Comparison of ENCODE assay signal across 10 cellular contexts in the genomic region with DNA sequence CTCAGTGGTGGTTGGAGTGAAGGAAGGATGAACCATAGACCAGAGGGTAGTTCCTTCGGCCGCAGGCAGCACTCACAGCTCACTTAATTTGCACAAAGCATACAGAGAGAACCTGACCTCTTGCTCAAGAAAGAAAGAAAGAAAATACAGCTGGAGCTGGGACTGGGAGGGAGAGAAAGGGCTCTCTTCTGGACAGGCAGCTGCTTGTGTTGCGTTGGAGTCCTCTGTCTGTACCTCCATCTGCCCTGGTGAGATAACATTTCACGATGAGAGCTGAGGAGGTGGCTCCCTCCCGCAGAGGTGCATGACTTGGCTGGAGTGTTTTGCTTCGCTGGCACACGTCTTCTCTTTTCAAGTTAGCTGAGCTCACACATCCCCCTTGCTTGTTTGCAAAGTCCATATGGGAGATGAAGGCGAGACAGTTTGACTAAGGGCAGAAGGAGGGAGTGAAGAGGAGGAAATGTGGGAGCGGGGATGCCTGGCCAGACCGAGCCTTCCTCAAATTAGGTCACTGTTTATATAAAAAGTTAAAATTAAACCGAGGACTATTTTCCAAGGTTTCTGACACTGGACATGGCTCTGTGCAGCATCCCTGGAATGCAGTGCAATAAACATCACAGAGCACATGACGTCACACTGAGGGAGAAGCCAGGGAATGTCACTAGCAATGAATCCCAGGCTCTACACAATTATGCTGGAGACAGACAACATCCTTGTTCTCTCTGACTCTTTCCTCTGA.
DNase-seq lines count a peak whose midpoint lies in the region; ATAC-seq, FAIRE-seq and TF ChIP-seq lines count a peak whose summit lies in the region.
"Had no signal": no experiment of that assay in that cellular context is flagged by ENCODE, and none has a peak within 500 bp of the region (broad histone marks: within the 10 kb centered on the region; RNA-seq: fewer than 3 reads in every experiment).

No MANE protein-coding gene starts in this region.

- H3K36me3 ChIP-seq in BJ (ENCODE audit: control insufficient read depth, insufficient read depth, low read length) = no peaks in the 10 kb centered on the region
- H3K36me3 ChIP-seq in pancreas = no peaks in the 10 kb centered on the region
- no peaks in the 10 kb centered on the region for H3K36me3 ChIP-seq in BE2C

- H3K4me1 ChIP-seq in pancreas (no peaks in the 10 kb centered on the region), BE2C (no peaks in the 10 kb centered on the region)

- H3K27ac Mint-ChIP-seq in activated CD4-positive, alpha-beta T cell treated with anti-CD3 and anti-CD28 coated beads for 36 hours = no peak overlapping the region
- H3K27ac Mint-ChIP-seq: activated naive CD8-positive, alpha-beta T cell had no signal

- peak; percentile 87 for FAIRE-seq in pancreas (lab: Jason Lieb, UNC)

- ATAC-seq in pancreas = peak; percentile 74 to 91 (median 86)
- no peak for ATAC-seq in activated CD4-positive, alpha-beta T cell treated with anti-CD3 and anti-CD28 coated beads for 36 hours
- ATAC-seq: Panc1 had no signal

- H3K36me3 Mint-ChIP-seq in activated CD4-positive, alpha-beta T cell treated with anti-CD3 and anti-CD28 coated beads for 36 hours (ENCODE audit: low read depth) = peaks cover 4% of the 10 kb centered on the region
- H3K36me3 Mint-ChIP-seq: activated naive CD8-positive, alpha-beta T cell had no signal

- intact Hi-C loops in pancreas (cut with DNase I) = no loop called here
- intact Hi-C loops in activated CD4-positive, alpha-beta T cell treated with anti-CD3 and anti-CD28 coated beads for 36 hours (cut with DNase I, micrococcal nuclease) = no loop called here

- H3K27ac ChIP-seq in pancreas = peak overlapping the region in 3 of 4 donors; percentile 36 to 41 (median 40)

- H3K27me3 ChIP-seq in BJ (ENCODE audit: control insufficient read depth, insufficient read depth, low read length) = no peaks in the 10 kb centered on the region
- no peaks in the 10 kb centered on the region for H3K27me3 ChIP-seq in pancreas
- no peaks in the 10 kb centered on the region for H3K27me3 ChIP-seq in BE2C

- DNase-seq in BJ (ENCODE audit: low read depth) = peak; percentile 96
- DNase-seq in OCI-M2 (lab: John Stamatoyannopoulos, UW; ENCODE audit: unreplicated experiment) = peak; percentile 34
- DNase-seq in fibroblast of the aortic adventitia (ENCODE audit: low read depth) = peak; percentile 97
- peak in 4 of 6 donors; percentile 48 to 55 (median 51) for DNase-seq in pancreas
- DNase-seq in activated CD4-positive, alpha-beta T cell treated with anti-CD3 and anti-CD28 coated beads for 36 hours = no peak
- no peak for DNase-seq in NCI-H82 treated with DMSO at 0.1 percent for 48 hours (lab: John Stamatoyannopoulos, UW; ENCODE audit: unreplicated experiment)
- no peak for DNase-seq in GM10266 (ENCODE audit: extremely low spot score)
- DNase-seq in BE2C = no peak

- H3K9me3 Mint-ChIP-seq in activated CD4-positive, alpha-beta T cell treated with anti-CD3 and anti-CD28 coated beads for 36 hours (ENCODE audit: low read depth) = peaks cover 4% of the 10 kb centered on the region

- H3K9me3 ChIP-seq in pancreas = no peaks in the 10 kb centered on the region
- H3K9me3 ChIP-seq in BE2C = no peaks in the 10 kb centered on the region

- POLR2A ChIA-PET in BJ (lab: Charles Lee) = interaction anchor here (0.5 kb wide), 1 partner anchor 163 kb away, joined by 5 read pairs; no protein-coding TSS in a partner anchor
- POLR2A ChIA-PET in activated CD4-positive, alpha-beta T cell treated with anti-CD3 and anti-CD28 coated beads for 36 hours (lab: Charles Lee) = no interaction called here

- H3K4me1 Mint-ChIP-seq in activated CD4-positive, alpha-beta T cell treated with anti-CD3 and anti-CD28 coated beads for 36 hours = peaks cover 10% of the 10 kb centered on the region

- H3K4me3 Mint-ChIP-seq in activated CD4-positive, alpha-beta T cell treated with anti-CD3 and anti-CD28 coated beads for 36 hours = no peak overlapping the region
- H3K4me3 Mint-ChIP-seq: activated naive CD8-positive, alpha-beta T cell had no signal

- TF ChIP-seq CTCF in BJ (IDR thresholded peaks at IDR 0.05; ENCODE audit: insufficient read depth, low read depth, low read length) (no peak), fibroblast of the aortic adventitia (IDR thresholded peaks at IDR 0.05; ENCODE audit: insufficient read depth, low read length) (no peak), pancreas (IDR thresholded peaks at IDR 0.05) (no peak), GM10266 (IDR thresholded peaks at IDR 0.05; ENCODE audit: control insufficient read depth, insufficient read depth, low read depth, missing control alignments) (no peak), BE2C (IDR thresholded peaks at IDR 0.05; ENCODE audit: low read depth, low read length) (no peak)

- CTCF ChIA-PET in BJ (lab: Yijun Ruan, JAX) = interaction anchor here (1.0 kb wide), 2 partner anchors 9 to 17 kb away, joined by 3 read pairs; no protein-coding TSS in a partner anchor
- CTCF ChIA-PET in activated CD4-positive, alpha-beta T cell treated with anti-CD3 and anti-CD28 coated beads for 36 hours (lab: Charles Lee) = interaction anchor here (0.6 kb wide), 1 partner anchor 291 kb away, joined by 3 read pairs; no protein-coding TSS in a partner anchor

- no peaks in the 10 kb centered on the region for H3K27me3 Mint-ChIP-seq in activated CD4-positive, alpha-beta T cell treated with anti-CD3 and anti-CD28 coated beads for 36 hours
- H3K27me3 Mint-ChIP-seq: activated naive CD8-positive, alpha-beta T cell had no signal

- WGBS in pancreas, 2 donors = 4 to 12% methylated on average over 12 of the region's 12 CpGs

- H3K4me3 ChIP-seq in BJ (ENCODE audit: low read depth, low read length) (peak overlapping the region; percentile 12; the same call in 1 of the 2 replicates), fibroblast of the aortic adventitia (ENCODE audit: low read depth, low read length) (peak overlapping the region; percentile 46), pancreas (no peak overlapping the region), BE2C (ENCODE audit: low read depth, low read length) (no peak overlapping the region)

Comparison
In these comparisons a context has a peak if more than half of its experiments do, and no peak if none do; other contexts are left out.
1. DNase-seq: peak in BJ (single experiment), OCI-M2 (single experiment), fibroblast of the aortic adventitia (single experiment) and pancreas (4 of 6); none in activated CD4-positive, alpha-beta T cell treated with anti-CD3 and anti-CD28 coated beads for 36 hours (single experiment), NCI-H82 treated with DMSO at 0.1 percent for 48 hours (single experiment), GM10266 (single experiment) and BE2C (single experiment).
2. H3K4me3 ChIP-seq: peak in BJ (single experiment) and fibroblast of the aortic adventitia (single experiment); none in pancreas (0 of 4) and BE2C (single experiment).